ENCODE assay signal across 1 cellular context in the genomic region with DNA sequence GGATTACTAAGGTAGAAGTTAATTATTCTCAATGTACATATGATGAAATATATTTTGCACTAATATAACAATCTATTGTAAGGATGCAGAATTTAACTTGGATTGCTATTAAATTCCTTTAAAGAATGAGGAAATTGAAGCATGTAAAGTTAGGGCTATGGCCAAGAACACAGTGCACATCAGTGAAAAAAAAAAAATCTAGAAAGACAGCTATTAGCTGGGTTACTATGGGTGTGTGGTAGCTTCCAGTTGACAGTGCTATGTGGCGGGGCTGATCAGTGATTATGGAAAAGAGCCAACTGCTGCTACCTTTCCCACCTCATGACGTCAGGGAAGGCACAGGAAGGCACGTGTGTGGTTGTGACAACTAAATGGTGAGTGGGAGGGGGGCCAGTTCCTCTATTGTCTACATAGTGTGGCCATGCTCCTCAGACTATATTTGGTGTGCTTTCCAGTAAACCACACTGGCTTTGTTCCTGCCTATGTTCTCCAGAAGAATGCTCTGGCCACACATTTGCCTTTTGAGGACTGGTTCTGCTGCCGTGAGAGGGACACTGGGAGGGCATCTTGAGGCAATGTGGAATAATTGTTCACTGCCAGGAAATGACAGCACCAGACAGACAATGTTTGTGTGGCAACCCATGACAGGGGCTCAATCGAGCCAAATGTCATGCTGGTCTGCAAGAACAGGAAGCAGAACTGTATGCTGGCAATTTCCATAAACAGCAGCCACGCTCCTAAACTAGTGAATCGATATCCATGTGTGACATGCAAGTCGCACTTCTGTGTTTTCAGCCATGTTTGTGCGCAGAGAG.
TF ChIP-seq lines count a peak whose summit lies in the region.

No MANE protein-coding gene starts in this region.

TF ChIP-seq in HepG2, 621 proteins besides CTCF, POLR2A, EP300 and RAD21 (continued from another document):
- TF ChIP-seq, protein P1, sequence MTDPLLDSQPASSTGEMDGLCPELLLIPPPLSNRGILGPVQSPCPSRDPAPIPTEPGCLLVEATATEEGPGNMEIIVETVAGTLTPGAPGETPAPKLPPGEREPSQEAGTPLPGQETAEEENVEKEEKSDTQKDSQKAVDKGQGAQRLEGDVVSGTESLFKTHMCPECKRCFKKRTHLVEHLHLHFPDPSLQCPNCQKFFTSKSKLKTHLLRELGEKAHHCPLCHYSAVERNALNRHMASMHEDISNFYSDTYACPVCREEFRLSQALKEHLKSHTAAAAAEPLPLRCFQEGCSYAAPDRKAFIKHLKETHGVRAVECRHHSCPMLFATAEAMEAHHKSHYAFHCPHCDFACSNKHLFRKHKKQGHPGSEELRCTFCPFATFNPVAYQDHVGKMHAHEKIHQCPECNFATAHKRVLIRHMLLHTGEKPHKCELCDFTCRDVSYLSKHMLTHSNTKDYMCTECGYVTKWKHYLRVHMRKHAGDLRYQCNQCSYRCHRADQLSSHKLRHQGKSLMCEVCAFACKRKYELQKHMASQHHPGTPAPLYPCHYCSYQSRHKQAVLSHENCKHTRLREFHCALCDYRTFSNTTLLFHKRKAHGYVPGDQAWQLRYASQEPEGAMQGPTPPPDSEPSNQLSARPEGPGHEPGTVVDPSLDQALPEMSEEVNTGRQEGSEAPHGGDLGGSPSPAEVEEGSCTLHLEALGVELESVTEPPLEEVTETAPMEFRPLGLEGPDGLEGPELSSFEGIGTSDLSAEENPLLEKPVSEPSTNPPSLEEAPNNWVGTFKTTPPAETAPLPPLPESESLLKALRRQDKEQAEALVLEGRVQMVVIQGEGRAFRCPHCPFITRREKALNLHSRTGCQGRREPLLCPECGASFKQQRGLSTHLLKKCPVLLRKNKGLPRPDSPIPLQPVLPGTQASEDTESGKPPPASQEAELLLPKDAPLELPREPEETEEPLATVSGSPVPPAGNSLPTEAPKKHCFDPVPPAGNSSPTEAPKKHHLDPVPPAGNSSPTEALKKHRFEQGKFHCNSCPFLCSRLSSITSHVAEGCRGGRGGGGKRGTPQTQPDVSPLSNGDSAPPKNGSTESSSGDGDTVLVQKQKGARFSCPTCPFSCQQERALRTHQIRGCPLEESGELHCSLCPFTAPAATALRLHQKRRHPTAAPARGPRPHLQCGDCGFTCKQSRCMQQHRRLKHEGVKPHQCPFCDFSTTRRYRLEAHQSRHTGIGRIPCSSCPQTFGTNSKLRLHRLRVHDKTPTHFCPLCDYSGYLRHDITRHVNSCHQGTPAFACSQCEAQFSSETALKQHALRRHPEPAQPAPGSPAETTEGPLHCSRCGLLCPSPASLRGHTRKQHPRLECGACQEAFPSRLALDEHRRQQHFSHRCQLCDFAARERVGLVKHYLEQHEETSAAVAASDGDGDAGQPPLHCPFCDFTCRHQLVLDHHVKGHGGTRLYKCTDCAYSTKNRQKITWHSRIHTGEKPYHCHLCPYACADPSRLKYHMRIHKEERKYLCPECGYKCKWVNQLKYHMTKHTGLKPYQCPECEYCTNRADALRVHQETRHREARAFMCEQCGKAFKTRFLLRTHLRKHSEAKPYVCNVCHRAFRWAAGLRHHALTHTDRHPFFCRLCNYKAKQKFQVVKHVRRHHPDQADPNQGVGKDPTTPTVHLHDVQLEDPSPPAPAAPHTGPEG (CRISPR knock-in tag; IDR thresholded peaks at IDR 0.05): no peak
- TF ChIP-seq MEF2D (CRISPR knock-in tag; IDR thresholded peaks at IDR 0.05) (no peak), CREB1 (IDR thresholded peaks at IDR 0.05) (peak; percentile 87), CREB1 (CRISPR knock-in tag; IDR thresholded peaks at IDR 0.05) (peak; percentile 60), ATF7 (IDR thresholded peaks at IDR 0.05) (peak; percentile 57; the same call in 1 of the 2 replicates), ATF7 (CRISPR knock-in tag; IDR thresholded peaks at IDR 0.05) (no peak), TEAD3 (CRISPR knock-in tag; optimal IDR thresholded peaks at IDR 0.05; ENCODE audit: borderline replicate concordance) (no peak), SIN3A (IDR thresholded peaks at IDR 0.05; ENCODE audit: borderline replicate concordance, low read depth, low read length) (no peak), NBN (conservative IDR thresholded peaks at IDR 0.05) (no peak), ZFAT (CRISPR knock-in tag; conservative IDR thresholded peaks at IDR 0.05) (no peak), SOX6 (IDR thresholded peaks at IDR 0.05) (no peak), SOX6 (CRISPR knock-in tag; IDR thresholded peaks at IDR 0.05) (peak; percentile 25; the same call in 1 of the 2 replicates), BHLHE40 (IDR thresholded peaks at IDR 0.05; ENCODE audit: low read length) (peak; percentile 79), ZSCAN22 (CRISPR knock-in tag; IDR thresholded peaks at IDR 0.05) (no peak), ZNF224 (CRISPR knock-in tag; IDR thresholded peaks at IDR 0.05) (no peak), SKI (IDR thresholded peaks at IDR 0.05; ENCODE audit: partially characterized antibody) (no peak), CENPX (CRISPR knock-in tag; IDR thresholded peaks at IDR 0.05) (no peak), ZNF570 (CRISPR knock-in tag; IDR thresholded peaks at IDR 0.05; ENCODE audit: borderline replicate concordance) (no peak), SMARCC2 (IDR thresholded peaks at IDR 0.05) (no peak), CBX5 (CRISPR knock-in tag; IDR thresholded peaks at IDR 0.05; ENCODE audit: borderline replicate concordance) (no peak)
- TF ChIP-seq, protein P2, sequence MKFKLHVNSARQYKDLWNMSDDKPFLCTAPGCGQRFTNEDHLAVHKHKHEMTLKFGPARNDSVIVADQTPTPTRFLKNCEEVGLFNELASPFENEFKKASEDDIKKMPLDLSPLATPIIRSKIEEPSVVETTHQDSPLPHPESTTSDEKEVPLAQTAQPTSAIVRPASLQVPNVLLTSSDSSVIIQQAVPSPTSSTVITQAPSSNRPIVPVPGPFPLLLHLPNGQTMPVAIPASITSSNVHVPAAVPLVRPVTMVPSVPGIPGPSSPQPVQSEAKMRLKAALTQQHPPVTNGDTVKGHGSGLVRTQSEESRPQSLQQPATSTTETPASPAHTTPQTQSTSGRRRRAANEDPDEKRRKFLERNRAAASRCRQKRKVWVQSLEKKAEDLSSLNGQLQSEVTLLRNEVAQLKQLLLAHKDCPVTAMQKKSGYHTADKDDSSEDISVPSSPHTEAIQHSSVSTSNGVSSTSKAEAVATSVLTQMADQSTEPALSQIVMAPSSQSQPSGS (CRISPR knock-in tag; IDR thresholded peaks at IDR 0.05): no peak
- TF ChIP-seq, protein P3, sequence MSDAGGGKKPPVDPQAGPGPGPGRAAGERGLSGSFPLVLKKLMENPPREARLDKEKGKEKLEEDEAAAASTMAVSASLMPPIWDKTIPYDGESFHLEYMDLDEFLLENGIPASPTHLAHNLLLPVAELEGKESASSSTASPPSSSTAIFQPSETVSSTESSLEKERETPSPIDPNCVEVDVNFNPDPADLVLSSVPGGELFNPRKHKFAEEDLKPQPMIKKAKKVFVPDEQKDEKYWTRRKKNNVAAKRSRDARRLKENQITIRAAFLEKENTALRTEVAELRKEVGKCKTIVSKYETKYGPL (CRISPR knock-in tag; IDR thresholded peaks at IDR 0.05): no peak
- TF ChIP-seq, protein P4, sequence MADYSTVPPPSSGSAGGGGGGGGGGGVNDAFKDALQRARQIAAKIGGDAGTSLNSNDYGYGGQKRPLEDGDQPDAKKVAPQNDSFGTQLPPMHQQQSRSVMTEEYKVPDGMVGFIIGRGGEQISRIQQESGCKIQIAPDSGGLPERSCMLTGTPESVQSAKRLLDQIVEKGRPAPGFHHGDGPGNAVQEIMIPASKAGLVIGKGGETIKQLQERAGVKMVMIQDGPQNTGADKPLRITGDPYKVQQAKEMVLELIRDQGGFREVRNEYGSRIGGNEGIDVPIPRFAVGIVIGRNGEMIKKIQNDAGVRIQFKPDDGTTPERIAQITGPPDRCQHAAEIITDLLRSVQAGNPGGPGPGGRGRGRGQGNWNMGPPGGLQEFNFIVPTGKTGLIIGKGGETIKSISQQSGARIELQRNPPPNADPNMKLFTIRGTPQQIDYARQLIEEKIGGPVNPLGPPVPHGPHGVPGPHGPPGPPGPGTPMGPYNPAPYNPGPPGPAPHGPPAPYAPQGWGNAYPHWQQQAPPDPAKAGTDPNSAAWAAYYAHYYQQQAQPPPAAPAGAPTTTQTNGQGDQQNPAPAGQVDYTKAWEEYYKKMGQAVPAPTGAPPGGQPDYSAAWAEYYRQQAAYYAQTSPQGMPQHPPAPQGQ (CRISPR knock-in tag; IDR thresholded peaks at IDR 0.05; ENCODE audit: borderline replicate concordance): no peak
TF ChIP-seq in HepG2: peak in this region for 6.
